ENCODE assay signal across 19 cellular contexts in the genomic region with DNA sequence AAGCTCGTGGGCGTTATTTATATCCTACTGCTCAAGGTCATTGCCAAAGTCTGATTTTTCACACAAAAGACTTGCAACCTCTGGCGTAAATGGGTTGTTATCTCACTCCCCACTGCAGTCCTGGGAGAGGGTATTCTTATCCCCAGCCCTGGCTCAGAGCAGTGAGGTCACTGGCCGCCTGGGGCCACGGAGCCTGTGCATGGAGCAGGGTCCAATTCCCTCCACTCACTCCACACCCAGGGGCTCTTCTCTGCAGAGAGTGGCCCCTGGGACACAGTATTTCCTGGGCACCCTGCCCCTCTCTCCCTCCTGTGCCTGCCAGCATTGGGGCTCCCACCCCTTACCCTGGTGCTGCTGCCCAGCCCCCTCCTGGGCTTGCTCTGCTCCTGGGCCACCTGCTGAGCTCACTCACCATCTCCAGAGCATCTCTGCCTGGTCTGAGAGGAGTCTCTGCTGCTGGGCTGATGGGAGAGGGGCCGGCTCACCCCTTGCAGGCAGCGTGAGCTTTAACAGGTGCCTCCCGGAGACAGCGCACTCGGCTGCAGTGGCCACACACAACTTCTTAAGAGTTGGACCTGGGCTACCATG.
DNase-seq lines count a peak whose midpoint lies in the region; TF ChIP-seq lines count a peak whose summit lies in the region.
"Had no signal": no experiment of that assay in that cellular context is flagged by ENCODE, and none has a peak within 500 bp of the region (broad histone marks: within the 10 kb centered on the region; RNA-seq: fewer than 3 reads in every experiment).

No MANE protein-coding gene starts in this region.

- H3K9me3 Mint-ChIP-seq in H9: peaks cover 0 to 2% of the 10 kb centered on the region in 2 experiments; a peak in 2 of 5 replicates
- H3K9me3 Mint-ChIP-seq in endodermal cell: peaks cover 8% of the 10 kb centered on the region
- no peaks in the 10 kb centered on the region for H3K9me3 Mint-ChIP-seq in mesothelial cell of epicardium
- H3K9me3 Mint-ChIP-seq: CD8-positive, alpha-beta T cell had no signal

- H3K27me3 ChIP-seq in H9 (ENCODE audit: insufficient read depth, low read length) (no peaks in the 10 kb centered on the region), endodermal cell (ENCODE audit: control insufficient read depth, insufficient read depth, low read length, poor library complexity, severe bottlenecking) (no peaks in the 10 kb centered on the region), neuronal stem cell (ENCODE audit: control insufficient read depth in 3 of 3, insufficient read depth in 3 of 3, low read depth in 1 of 3, low read length in 3 of 3) (no peaks in the 10 kb centered on the region), vagina (no peaks in the 10 kb centered on the region)
- H3K27me3 ChIP-seq: BLaER1 treated with 17β-estradiol and CSF1 and Interleukin-3, amounts not matched to agents 10 nM and 100 nM had no signal

- no peak overlapping the region for H2BK12ac ChIP-seq in H9 (ENCODE audit: insufficient read length, low read depth, low read length)
- H2BK12ac ChIP-seq in neuronal stem cell (ENCODE audit: low read length): peak overlapping the region; percentile 58

- no peak overlapping the region for H2BK15ac ChIP-seq in H9 (ENCODE audit: low read depth, low read length)
- peak overlapping the region; percentile 75 for H2BK15ac ChIP-seq in neuronal stem cell (ENCODE audit: low read length)

- H3K36me3 ChIP-seq in endodermal cell (ENCODE audit: control insufficient read depth, insufficient read depth, low read length) (no peaks in the 10 kb centered on the region), neuronal stem cell (replicated peaks in 1 of 2; ENCODE audit: control insufficient read depth in 2 of 2, insufficient read depth in 2 of 2, low read length in 2 of 2) (no peaks in the 10 kb centered on the region), vagina (no peaks in the 10 kb centered on the region)
- H3K36me3 ChIP-seq: BLaER1 treated with 17β-estradiol and CSF1 and Interleukin-3, amounts not matched to agents 10 nM and 100 nM; HAP-1 had no signal

- 0 out of 2 replicates have a peak, but pooled peaks cover under 1% of the 10 kb centered on the region for H3K27me3 Mint-ChIP-seq in H9 (ENCODE audit: low read depth)
- peaks cover 3% of the 10 kb centered on the region for H3K27me3 Mint-ChIP-seq in endodermal cell (ENCODE audit: insufficient read depth)
- peaks cover 7% of the 10 kb centered on the region for H3K27me3 Mint-ChIP-seq in mesothelial cell of epicardium (ENCODE audit: low read depth)
- H3K27me3 Mint-ChIP-seq: B cell had no signal

- H3K4me1 ChIP-seq in H9 (ENCODE audit: insufficient read depth, low read length): peaks cover 3% of the 10 kb centered on the region; the same call in 1 of the 2 replicates
- H3K4me1 ChIP-seq in endodermal cell (ENCODE audit: control insufficient read depth, insufficient read depth, low read length): peaks cover 5% of the 10 kb centered on the region
- H3K4me1 ChIP-seq in neuronal stem cell (ENCODE audit: control insufficient read depth in 2 of 2, insufficient read depth in 1 of 2, low read depth in 1 of 2, low read length in 2 of 2): peaks cover 0 to 2% of the 10 kb centered on the region in 2 donors
- no peaks in the 10 kb centered on the region for H3K4me1 ChIP-seq in vagina
- H3K4me1 ChIP-seq: HAP-1 had no signal

- H3K36me3 Mint-ChIP-seq in H9 (ENCODE audit: insufficient read depth in 1 of 3, low read depth in 3 of 3) (no peaks in the 10 kb centered on the region), endodermal cell (ENCODE audit: low read depth) (no peaks in the 10 kb centered on the region), mesothelial cell of epicardium (no peaks in the 10 kb centered on the region)
- H3K36me3 Mint-ChIP-seq: CD8-positive, alpha-beta T cell had no signal

- H3T11ph ChIP-seq in H9 (ENCODE audit: low read length): no peak overlapping the region

- H3K23me2 ChIP-seq in H9 (ENCODE audit: insufficient read length, low read depth, low read length, poor library complexity, severe bottlenecking): no peaks in the 10 kb centered on the region

- no peak overlapping the region for H2AK5ac ChIP-seq in H9 (ENCODE audit: insufficient read length, low read length)
- H2AK5ac ChIP-seq in neuronal stem cell (ENCODE audit: low read depth, low read length): peak overlapping the region; percentile 28

- H3K56ac ChIP-seq in H9 (ENCODE audit: insufficient read length, low read depth, low read length): no peak overlapping the region

- no peak for TF ChIP-seq POLR2A in vagina (IDR thresholded peaks at IDR 0.05)
- no peak for TF ChIP-seq POLR2A in erythroblast (IDR thresholded peaks at IDR 0.05; ENCODE audit: low read length)

- H3K9ac ChIP-seq in H9 (ENCODE audit: extremely low read depth, insufficient read length, low read length): no peak overlapping the region
- H3K9ac ChIP-seq in endodermal cell (ENCODE audit: extremely low read depth, low read length, poor library complexity, severe bottlenecking): no peak overlapping the region
- H3K9ac ChIP-seq in neuronal stem cell (ENCODE audit: low read depth, low read length, poor library complexity): no peak overlapping the region
- H3K9ac ChIP-seq: BLaER1 treated with 17β-estradiol and CSF1 and Interleukin-3, amounts not matched to agents 10 nM and 100 nM had no signal

- no CpG with 5 or more reads among the region's 10 CpGs for WGBS in H9 (ENCODE audit: extremely low coverage, insufficient read length, low lambda C conversion rate)
- 73 to 79% methylated on average over 3 to 10 of the region's 10 CpGs for WGBS in endodermal cell (ENCODE audit: insufficient coverage in 1 of 2, insufficient read length in 1 of 2), 2 experiments
- no CpG with 5 or more reads among the region's 10 CpGs for WGBS in neuronal stem cell (ENCODE audit: extremely low coverage in 2 of 2, insufficient read length in 2 of 2, insufficient replicate concordance in 1 of 2), 2 donors

- H2BK120ac ChIP-seq in H9 (ENCODE audit: low read depth, low read length, poor library complexity, severe bottlenecking) (peak overlapping the region; percentile 28), neuronal stem cell (ENCODE audit: low read depth, low read length) (no peak overlapping the region)

- H3K18ac ChIP-seq in H9 (ENCODE audit: insufficient read length, low read depth, low read length) (peak overlapping the region; percentile 17), neuronal stem cell (ENCODE audit: low read length) (peak overlapping the region; percentile 76)

- H2BK20ac ChIP-seq in H9 (ENCODE audit: low read depth, low read length, poor library complexity, severe bottlenecking): no peak overlapping the region

- no peak overlapping the region for H3K23ac ChIP-seq in H9 (ENCODE audit: insufficient read length, low read depth, low read length)
- H3K23ac ChIP-seq in neuronal stem cell (ENCODE audit: low read depth, low read length, poor library complexity): peak overlapping the region; percentile 85

- H2AFZ ChIP-seq in H9 (ENCODE audit: low read length): no peak overlapping the region
- H2AFZ ChIP-seq in neuronal stem cell (ENCODE audit: low read length): no peak overlapping the region

- H3K4me3 ChIP-seq in endodermal cell (ENCODE audit: low read length): no peak overlapping the region
- no peak overlapping the region for H3K4me3 ChIP-seq in neuronal stem cell (ENCODE audit: low read length in 2 of 2)
- H3K4me3 ChIP-seq in vagina: no peak overlapping the region
- H3K4me3 ChIP-seq: BLaER1 treated with 17β-estradiol and CSF1 and Interleukin-3, amounts not matched to agents 10 nM and 100 nM; HAP-1; K562 had no signal

- H4K8ac ChIP-seq in H9 (replicated peaks; ENCODE audit: insufficient read length, low read depth, low read length) (no peak overlapping the region), neuronal stem cell (ENCODE audit: low read depth, low read length) (no peak overlapping the region)

- intact Hi-C loops in vagina (cut with DNase I): no loop called here

- H3K27ac Mint-ChIP-seq in H9: no peak overlapping the region
- no peak overlapping the region for H3K27ac Mint-ChIP-seq in endodermal cell
- H3K27ac Mint-ChIP-seq in mesothelial cell of epicardium: no peak overlapping the region
- H3K27ac Mint-ChIP-seq: B cell; CD8-positive, alpha-beta T cell had no signal

- H3K4me2 ChIP-seq in H9 (ENCODE audit: insufficient read depth, insufficient read length, low read length) (no peak overlapping the region), neuronal stem cell (ENCODE audit: insufficient read depth, low read length, poor library complexity, severe bottlenecking) (no peak overlapping the region)

- H3K79me2 ChIP-seq in H9 (ENCODE audit: insufficient read depth, low read length): no peaks in the 10 kb centered on the region

- H4K20me1 ChIP-seq in H9 (ENCODE audit: control insufficient read depth, insufficient read depth, insufficient read length): no peaks in the 10 kb centered on the region
- H4K20me1 ChIP-seq: BLaER1 treated with 17β-estradiol and CSF1 and Interleukin-3, amounts not matched to agents 10 nM and 100 nM had no signal

- H4K91ac ChIP-seq in H9 (ENCODE audit: insufficient read length, low read depth, low read length) (no peak overlapping the region), neuronal stem cell (ENCODE audit: low read depth, low read length, poor library complexity) (peak overlapping the region; percentile 30)

- H3K4ac ChIP-seq in H9 (ENCODE audit: low read depth, low read length): no peak overlapping the region; the same call in 1 of the 2 replicates
- H3K4ac ChIP-seq in neuronal stem cell (ENCODE audit: low read length): peak overlapping the region; percentile 41

- no peak overlapping the region for H3K27ac ChIP-seq in H9 (ENCODE audit: insufficient read length, low read depth, low read length)
- H3K27ac ChIP-seq in endodermal cell (ENCODE audit: low read depth, low read length): no peak overlapping the region
- no peak overlapping the region for H3K27ac ChIP-seq in neuronal stem cell (replicated peaks; ENCODE audit: low read length)
- H3K27ac ChIP-seq in vagina: no peak overlapping the region
- H3K27ac ChIP-seq: BLaER1 treated with 17β-estradiol and CSF1 and Interleukin-3, amounts not matched to agents 10 nM and 100 nM had no signal

- TF ChIP-seq CTCF in H9 (conservative IDR thresholded peaks at IDR 0.05) (no peak), endodermal cell (conservative IDR thresholded peaks at IDR 0.05) (no peak), vagina (IDR thresholded peaks at IDR 0.05) (no peak), mesothelial cell of epicardium (IDR thresholded peaks at IDR 0.05; ENCODE audit: unreplicated experiment) (no peak)

- H3K14ac ChIP-seq in H9 (ENCODE audit: insufficient read depth, low read length): no peak overlapping the region; the same call in 1 of the 2 replicates
- no peak overlapping the region for H3K14ac ChIP-seq in neuronal stem cell (ENCODE audit: low read length)

- DNase-seq in H9 (no peak), endodermal cell (peak; percentile 41), neuronal stem cell (ENCODE audit: low spot score) (no peak), vagina (ENCODE audit: extremely low spot score in 2 of 2) (peak; percentile 67 to 93), mesothelial cell of epicardium (ENCODE audit: low spot score in 2 of 2, unreplicated experiment in 2 of 2) (no peak), erythroblast (lab: John Stamatoyannopoulos, UW) (no peak)
- DNase-seq in stimulated activated CD4-positive, alpha-beta T cell treated with anti-CD3 and anti-CD28 coated beads, Interleukin-15, amount 100 ng/mL, for 24 hours: no peak
- DNase-seq: CD8-positive, alpha-beta T cell; COR-L47; DMS 273 treated with DMSO at 0.1 percent for 48 hours; DMS53; DND-41; EL; GOT3; IMR-90 had no signal

- H2BK5ac ChIP-seq in H9 (ENCODE audit: insufficient read length, low read length): no peak overlapping the region
- peak overlapping the region; percentile 82 for H2BK5ac ChIP-seq in neuronal stem cell (ENCODE audit: low read length)

- H3K4me3 Mint-ChIP-seq in H9 (no peak overlapping the region), endodermal cell (no peak overlapping the region), mesothelial cell of epicardium (no peak overlapping the region)
- H3K4me3 Mint-ChIP-seq: B cell; CD8-positive, alpha-beta T cell had no signal

- H3K9me3 ChIP-seq in H9 (ENCODE audit: control insufficient read depth, low read depth, low read length): no peaks in the 10 kb centered on the region
- no peaks in the 10 kb centered on the region for H3K9me3 ChIP-seq in endodermal cell (ENCODE audit: control insufficient read depth, low read length)
- H3K9me3 ChIP-seq in neuronal stem cell (replicated peaks in 1 of 2; ENCODE audit: control insufficient read depth in 2 of 2, insufficient read depth in 1 of 2, low read depth in 1 of 2, low read length in 2 of 2): peaks cover 0 to 2% of the 10 kb centered on the region in 2 donors
- no peaks in the 10 kb centered on the region for H3K9me3 ChIP-seq in vagina
- H3K9me3 ChIP-seq: BLaER1 treated with 17β-estradiol and CSF1 and Interleukin-3, amounts not matched to agents 10 nM and 100 nM; HAP-1 had no signal

- no peak overlapping the region for H4K5ac ChIP-seq in H9 (ENCODE audit: insufficient read length, low read depth, low read length)

- H3K4me1 Mint-ChIP-seq in H9 (peaks cover 28% of the 10 kb centered on the region in 2 experiments), endodermal cell (peaks cover 13% of the 10 kb centered on the region), mesothelial cell of epicardium (no peaks in the 10 kb centered on the region)
- H3K4me1 Mint-ChIP-seq: B cell had no signal

- no peaks in the 10 kb centered on the region for H3K79me1 ChIP-seq in H9 (ENCODE audit: insufficient read depth, low read depth, low read length, poor library complexity, severe bottlenecking)
- H3K79me1 ChIP-seq in neuronal stem cell (ENCODE audit: low read depth, low read length): no peaks in the 10 kb centered on the region

Comparison
In these comparisons a context has a peak if more than half of its experiments do, and no peak if none do; other contexts are left out.
1. DNase-seq: peak in endodermal cell (single experiment) and vagina (2 of 2); none in H9 (single experiment), neuronal stem cell (single experiment), mesothelial cell of epicardium (0 of 2), stimulated activated CD4-positive, alpha-beta T cell treated with anti-CD3 and anti-CD28 coated beads, Interleukin-15, amount 100 ng/mL, for 24 hours (single experiment) and erythroblast (0 of 2).